10 cellular contexts compared by ENCODE assay signal in genomic region chr12:71947645-71948105, GRCh38. TPM values are rescaled to one million over a fixed set of nuclear protein-coding genes. Genes with fewer than 3 reads are reported as not detected.
DNase-seq lines count a peak whose midpoint lies in the region; ATAC-seq and TF ChIP-seq lines count a peak whose summit lies in the region.
"Had no signal": no experiment of that assay in that cellular context is flagged by ENCODE, and none has a peak within 500 bp of the region (broad histone marks: within the 10 kb centered on the region; RNA-seq: fewer than 3 reads in every experiment).

No MANE protein-coding gene starts in this region.

- in situ Hi-C loops in Caki2 (cut with HindIII; ENCODE audit: low pct_unique_long_range_greater_than_20kb, low sequenced_read_pairs) = no loop called here

- ATAC-seq in omental fat pad (ENCODE audit: low FRiP score) = no peak
- no peak for ATAC-seq in HG03097 (IDR thresholded peaks at IDR 0.05; ENCODE audit: low FRiP score, unreplicated experiment)
- no peak for ATAC-seq in stimulated activated naive CD8-positive, alpha-beta T cell treated with anti-CD3 and anti-CD28 coated beads, Interleukin-15, Interleukin-2, amounts not matched to agents 100 U/mL and 50 U/mL, for 24 hours

- TF ChIP-seq CTCF in omental fat pad (IDR thresholded peaks at IDR 0.05) = no peak

- DNase-seq in Caki2 (ENCODE audit: low read depth) (peak; percentile 22), NCI-H146 treated with DMSO at 0.1 percent for 48 hours (lab: John Stamatoyannopoulos, UW; ENCODE audit: unreplicated experiment) (peak; percentile 97), anterior cingulate cortex (lab: John Stamatoyannopoulos, UW) (peak in 37 of 58 donors; percentile 1 to 77 (median 26)), islet precursor cell (peak; percentile 90), omental fat pad (ENCODE audit: low spot score) (no peak), HK-2 (ENCODE audit: unreplicated experiment) (no peak)
- no peak for DNase-seq in stimulated activated naive CD8-positive, alpha-beta T cell treated with anti-CD3 and anti-CD28 coated beads, Interleukin-15, Interleukin-2, amounts not matched to agents 100 U/mL and 50 U/mL, for 24 hours
- DNase-seq: activated B cell treated with CpG ODN at 0.5 μM for 24 hours had no signal

RNA-seq across cellular contexts. Expression of gene TPH2, which starts 9.0 kb away (rescaled TPM):
- not detected in 2 replicates for total RNA-seq in Caki2 (2014; rRNA removed; shearing (Covaris generic); ENCODE audit: low replicate concordance)
- not detected for total RNA-seq in omental fat pad
- total RNA-seq: activated B cell treated with CpG ODN at 0.5 μM for 24 hours, glomerular endothelial cell had no signal

Comparison
In these comparisons a context has a peak if more than half of its experiments do, and no peak if none do; other contexts are left out.
1. DNase-seq: peak in Caki2 (single experiment), NCI-H146 treated with DMSO at 0.1 percent for 48 hours (single experiment), anterior cingulate cortex (37 of 58) and islet precursor cell (single experiment); none in omental fat pad (single experiment), HK-2 (single experiment) and stimulated activated naive CD8-positive, alpha-beta T cell treated with anti-CD3 and anti-CD28 coated beads, Interleukin-15, Interleukin-2, amounts not matched to agents 100 U/mL and 50 U/mL, for 24 hours (single experiment).